Comparison of ENCODE assay signal across 32 cellular contexts in genomic region chr5:142435410-142436115, GRCh38.
"Had no signal": no experiment of that assay in that cellular context is flagged by ENCODE, and none has a peak within 500 bp of the region (broad histone marks: within the 10 kb centered on the region; RNA-seq: fewer than 3 reads in every experiment).

No MANE protein-coding gene starts in this region.

- H3K9me3 Mint-ChIP-seq: immature natural killer cell; naive B cell; natural killer cell treated with Interleukin-12 subunit alpha and Interleukin-12 subunit beta and Interleukin-15 and Interleukin-18, amount 100 ng/mL, for 72 hours; neural progenitor cell; stimulated activated memory B cell treated with anti-CD40 and anti-IgM and Interleukin-4, amounts not matched to agents 10 μg/mL and 1 μg/mL and 100 μg/mL, for 72 hours; type B pancreatic cell had no signal

- ATAC-seq: heart right ventricle; left colon; left ventricle myocardium superior; lower lobe of right lung; natural killer cell treated with Interleukin-12 subunit alpha and Interleukin-12 subunit beta and Interleukin-15 and Interleukin-18, amount 100 ng/mL, for 72 hours; right lobe of liver; stimulated activated memory B cell treated with anti-CD40 and anti-IgM and Interleukin-4, amounts not matched to agents 10 μg/mL and 1 μg/mL and 100 μg/mL, for 72 hours; stimulated activated naive CD8-positive, alpha-beta T cell treated with anti-CD3 and anti-CD28 coated beads, Interleukin-15, Interleukin-2, amounts not matched to agents 100 U/mL and 50 U/mL, for 24 hours had no signal

- H3K4me1 ChIP-seq: colonic mucosa, right lobe of liver had no signal

- H3K27me3 ChIP-seq: colonic mucosa, esophagus squamous epithelium, neural progenitor cell, right lobe of liver, testis, tibial artery had no signal

- H3K4me3 Mint-ChIP-seq: immature natural killer cell; naive B cell; natural killer cell treated with Interleukin-12 subunit alpha and Interleukin-12 subunit beta and Interleukin-15 and Interleukin-18, amount 100 ng/mL, for 72 hours; neural progenitor cell; stimulated activated memory B cell treated with anti-CD40 and anti-IgM and Interleukin-4, amounts not matched to agents 10 μg/mL and 1 μg/mL and 100 μg/mL, for 72 hours; type B pancreatic cell had no signal

- H3K9ac ChIP-seq: neural progenitor cell, parathyroid adenoma had no signal

- H3K4me3 ChIP-seq: colonic mucosa, esophagus squamous epithelium, heart right ventricle, lower lobe of right lung, neural progenitor cell, right lobe of liver, smooth muscle cell, testis, tibial artery had no signal

- H3K27ac Mint-ChIP-seq: neural progenitor cell; progenitor cell of endocrine pancreas; stimulated activated memory B cell treated with anti-CD40 and anti-IgM and Interleukin-4, amounts not matched to agents 10 μg/mL and 1 μg/mL and 100 μg/mL, for 72 hours; type B pancreatic cell had no signal

- H3K9me3 ChIP-seq: colonic mucosa, esophagus squamous epithelium, heart right ventricle, lower lobe of right lung, right lobe of liver, testis, tibial artery had no signal

- DNase-seq: colonic mucosa; dermis blood vessel endothelial cell; effector memory CD4-positive, alpha-beta T cell; erythroblast; esophagus squamous epithelium; foreskin melanocyte; glutamatergic neuron; heart right ventricle; hippocampal formation; immature natural killer cell; islet precursor cell; kidney glomerular epithelial cell; left colon; left ventricle myocardium superior; lower lobe of right lung; naive B cell; right lobe of liver; stimulated activated CD4-positive, alpha-beta T cell treated with anti-CD3 and anti-CD28 coated beads, Interleukin-12 subunit alpha, Interleukin-12 subunit beta, amount 100 ng/mL, for 4 hours; stimulated activated CD4-positive, alpha-beta T cell treated with anti-CD3 and anti-CD28 coated beads, Interleukin-1b, Interleukin-23, amount 100 ng/mL, for 48 hours; stimulated activated CD4-positive, alpha-beta T cell treated with anti-CD3 and anti-CD28 coated beads, Interleukin-4, amount 100 ng/mL, for 24 hours; stimulated activated naive CD8-positive, alpha-beta T cell treated with anti-CD3 and anti-CD28 coated beads, Interleukin-15, Interleukin-2, amounts not matched to agents 100 U/mL and 50 U/mL, for 24 hours; substantia nigra; testis; tibial artery had no signal

- H3K79me2 ChIP-seq: parathyroid adenoma had no signal

- H3K36me3 ChIP-seq: colonic mucosa, esophagus squamous epithelium, heart right ventricle, lower lobe of right lung, neural progenitor cell, right lobe of liver, tibial artery had no signal

- H2AFZ ChIP-seq: neural progenitor cell, parathyroid adenoma had no signal

- H3K27ac ChIP-seq: colonic mucosa, esophagus squamous epithelium, heart right ventricle, lower lobe of right lung, neural progenitor cell, parathyroid adenoma, right lobe of liver, testis, tibial artery had no signal

- H3K4me2 ChIP-seq: neural progenitor cell, smooth muscle cell had no signal

- FAIRE-seq: endometrium had no signal

- H3K27me3 Mint-ChIP-seq: type B pancreatic cell had no signal

- H3K36me3 Mint-ChIP-seq: naive B cell; natural killer cell treated with Interleukin-12 subunit alpha and Interleukin-12 subunit beta and Interleukin-15 and Interleukin-18, amount 100 ng/mL, for 72 hours; stimulated activated memory B cell treated with anti-CD40 and anti-IgM and Interleukin-4, amounts not matched to agents 10 μg/mL and 1 μg/mL and 100 μg/mL, for 72 hours; type B pancreatic cell had no signal
